ENCODE assay signal across 23 cellular contexts in the genomic region with DNA sequence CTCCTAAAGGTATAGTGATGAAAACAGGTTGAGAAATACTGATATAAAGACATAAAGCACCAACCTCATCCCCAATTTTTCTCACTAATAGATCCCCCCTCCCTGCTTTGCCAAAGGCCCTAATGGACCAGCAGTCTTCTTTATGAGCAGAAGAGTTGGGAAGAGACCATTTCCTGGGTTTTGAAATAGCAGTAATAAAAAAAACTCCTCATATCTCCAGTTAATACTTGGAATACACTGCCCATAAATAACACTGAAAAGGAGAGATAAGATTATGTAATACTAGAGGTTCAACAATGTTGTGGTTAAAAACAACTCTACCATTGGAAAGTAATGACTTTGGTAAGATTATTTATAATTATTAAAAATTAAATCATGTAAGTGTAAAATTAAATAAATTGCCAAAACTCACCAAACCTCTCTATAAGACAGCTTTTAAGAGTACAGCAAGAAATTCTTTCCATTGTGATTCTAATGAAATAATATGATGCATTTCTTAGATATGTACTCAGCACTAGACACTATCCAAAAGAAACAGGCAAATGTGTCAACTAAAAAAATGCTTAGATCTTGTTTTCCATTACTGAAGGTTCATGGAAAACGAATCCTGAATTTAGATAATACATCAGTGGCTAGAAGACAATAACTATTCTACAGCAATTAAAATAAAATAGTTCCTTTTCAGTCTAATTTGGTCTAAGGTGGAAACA.
"Had no signal": no experiment of that assay in that cellular context is flagged by ENCODE, and none has a peak within 500 bp of the region (broad histone marks: within the 10 kb centered on the region; RNA-seq: fewer than 3 reads in every experiment).

No MANE protein-coding gene starts in this region.

- H3K36me3 ChIP-seq: brain microvascular endothelial cell, prostate gland had no signal

- H3K4me1 ChIP-seq: foreskin keratinocyte, lower lobe of right lung, prostate gland, spleen had no signal

- H3K27me3 ChIP-seq: brain microvascular endothelial cell, foreskin keratinocyte, spleen, upper lobe of left lung had no signal

- DNase-seq: activated B cell treated with CpG ODN at 0.5 μM for 24 hours; activated CD4-positive, alpha-beta T cell treated with anti-CD3 and anti-CD28 coated beads for 36 hours; activated CD4-positive, alpha-beta T cell treated with anti-CD3 and anti-CD28 coated beads, Interleukin-2, amount 50 U/mL, for 48 hours; activated CD8-positive, alpha-beta memory T cell treated with anti-CD3 and anti-CD28 coated beads, Interleukin-2, amount 50 U/mL, for 48 hours; activated naive CD4-positive, alpha-beta T cell treated with Interleukin-2 at 50 U/mL for 16 hours; activated naive CD8-positive, alpha-beta T cell treated with anti-CD3 and anti-CD28 coated beads for 36 hours; activated T-cell treated with anti-CD3 and anti-CD28 coated beads, Interleukin-2, amount 50 U/mL, for 4 hours; amygdala; brain microvascular endothelial cell; cortex of kidney; endodermal cell; foreskin keratinocyte; lower lobe of right lung; mesendoderm; naive B cell; spleen; stimulated activated CD4-positive, alpha-beta T cell treated with anti-CD3 and anti-CD28 coated beads, Interleukin-4, amount 100 ng/mL, for 1 hour; stimulated activated naive CD4-positive, alpha-beta T cell; T1000; upper lobe of left lung had no signal

- H3K9me3 ChIP-seq: lower lobe of right lung, prostate gland, spleen, upper lobe of left lung had no signal

- H3K27ac ChIP-seq: brain microvascular endothelial cell, epithelial cell of prostate, foreskin keratinocyte, lower lobe of right lung, prostate gland, spleen, upper lobe of left lung had no signal

- ATAC-seq: activated CD4-positive, alpha-beta T cell treated with anti-CD3 and anti-CD28 coated beads for 36 hours; activated T-cell treated with anti-CD3 and anti-CD28 coated beads, Interleukin-2, amount 50 U/mL, for 4 hours; foreskin keratinocyte; left lobe of liver; lower lobe of right lung had no signal

- H3K4me3 ChIP-seq: lower lobe of right lung, prostate gland, spleen, upper lobe of left lung had no signal
